ENCODE assay signal across 12 cellular contexts in the genomic region with DNA sequence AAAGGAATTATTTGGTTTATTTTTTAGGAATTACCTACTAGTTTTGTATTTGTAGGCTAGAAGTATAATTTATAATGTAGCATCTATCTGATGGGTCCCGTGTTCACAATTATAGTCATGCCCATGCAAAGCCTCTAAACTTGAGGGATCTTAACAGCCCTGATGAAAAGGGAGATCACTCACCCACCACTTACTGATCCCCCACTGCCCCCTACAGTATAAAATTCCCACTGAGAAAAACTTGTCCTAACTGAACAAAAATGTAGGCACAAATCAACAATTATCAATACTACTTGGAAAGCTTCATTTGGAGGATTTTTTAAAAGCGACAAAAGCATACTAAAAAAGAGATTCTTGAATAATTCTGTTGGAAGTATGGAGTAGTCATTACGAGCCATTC. TPM values are rescaled to one million over a fixed set of nuclear protein-coding genes. Genes with fewer than 3 reads are reported as not detected.
DNase-seq lines count a peak whose midpoint lies in the region; ATAC-seq and TF ChIP-seq lines count a peak whose summit lies in the region.
"Had no signal": no experiment of that assay in that cellular context is flagged by ENCODE, and none has a peak within 500 bp of the region (broad histone marks: within the 10 kb centered on the region; RNA-seq: fewer than 3 reads in every experiment).

No MANE protein-coding gene starts in this region.

- no peaks in the 10 kb centered on the region for H3K9me3 ChIP-seq in neural progenitor cell (ENCODE audit: low read depth)

- TF ChIP-seq CTCF in choroid plexus epithelial cell (conservative IDR thresholded peaks at IDR 0.05; ENCODE audit: low read depth, low read length) (peak; percentile 39), neural progenitor cell (IDR thresholded peaks at IDR 0.05) (peak; percentile 67), glutamatergic neuron (IDR thresholded peaks at IDR 0.05; ENCODE audit: partially characterized antibody, unreplicated experiment) (no peak)

- no peaks in the 10 kb centered on the region for H3F3A ChIP-seq in neural progenitor cell (ENCODE audit: low read depth)

- H3K27ac ChIP-seq in neural progenitor cell = no peak overlapping the region

- H2AFZ ChIP-seq in neural progenitor cell (replicated peaks) = no peak overlapping the region

- DNase-seq in NCI-H748 (lab: John Stamatoyannopoulos, UW; ENCODE audit: unreplicated experiment) (peak; percentile 29), NCI-H748 treated with DMSO at 0.1 percent for 48 hours (lab: John Stamatoyannopoulos, UW) (no peak), NAMALWA (ENCODE audit: low spot score) (peak; percentile 18), choroid plexus epithelial cell (ENCODE audit: low read depth) (peak; percentile 30), neural progenitor cell (ENCODE audit: low spot score) (peak; percentile 45), glutamatergic neuron (no peak), Ammon's horn (ENCODE audit: low spot score) (no peak)
- DNase-seq: kidney glomerular epithelial cell, occipital lobe had no signal

- H3K9me3 Mint-ChIP-seq in neural progenitor cell (no peaks in the 10 kb centered on the region), glutamatergic neuron (ENCODE audit: unreplicated experiment) (no peaks in the 10 kb centered on the region)

- H3K27ac Mint-ChIP-seq in neural progenitor cell (no peak overlapping the region), glutamatergic neuron (ENCODE audit: unreplicated experiment) (no peak overlapping the region)

- no peak overlapping the region for H3K4me2 ChIP-seq in neural progenitor cell

- no peaks in the 10 kb centered on the region for H3K36me3 Mint-ChIP-seq in neural progenitor cell
- H3K36me3 Mint-ChIP-seq in glutamatergic neuron (ENCODE audit: unreplicated experiment) = no peaks in the 10 kb centered on the region

- no peaks in the 10 kb centered on the region for H4K20me1 ChIP-seq in neural progenitor cell (ENCODE audit: low read depth)

- H3K4me1 ChIP-seq in neural progenitor cell = no peaks in the 10 kb centered on the region

- no peaks in the 10 kb centered on the region for H3K27me3 Mint-ChIP-seq in neural progenitor cell (ENCODE audit: insufficient read depth, low read depth)
- H3K27me3 Mint-ChIP-seq in glutamatergic neuron (ENCODE audit: unreplicated experiment) = no peaks in the 10 kb centered on the region

- H3K79me2 ChIP-seq in neural progenitor cell (ENCODE audit: low read depth) = no peaks in the 10 kb centered on the region

- ATAC-seq in GM18520 (IDR thresholded peaks at IDR 0.05; ENCODE audit: unreplicated experiment) = no peak

- no peak overlapping the region for H3K9ac ChIP-seq in neural progenitor cell

- H3K4me3 Mint-ChIP-seq in neural progenitor cell (no peak overlapping the region), glutamatergic neuron (ENCODE audit: unreplicated experiment) (no peak overlapping the region)

- H3K27me3 ChIP-seq in neural progenitor cell = no peaks in the 10 kb centered on the region

- H3K36me3 ChIP-seq in neural progenitor cell = no peaks in the 10 kb centered on the region

- H3K4me3 ChIP-seq in choroid plexus epithelial cell (ENCODE audit: low read depth, low read length) (no peak overlapping the region), neural progenitor cell (no peak overlapping the region)

- H3K4me1 Mint-ChIP-seq in neural progenitor cell (no peaks in the 10 kb centered on the region), glutamatergic neuron (ENCODE audit: low read depth, unreplicated experiment) (no peaks in the 10 kb centered on the region)

RNA-seq across cellular contexts. Expression of a gene that starts 21.0 kb away (rescaled TPM):
- 0.06 and 0.19 TPM in 2 replicates for total RNA-seq in neural progenitor cell (ENCODE audit: low replicate concordance)
- not detected for total RNA-seq in glutamatergic neuron (ENCODE audit: unreplicated experiment)
- total RNA-seq: endothelial cell of umbilical vein, subcutaneous adipose tissue had no signal

Comparison
In these comparisons a context has a peak if more than half of its experiments do, and no peak if none do; other contexts are left out.
1. DNase-seq: peak in NCI-H748 (single experiment), NAMALWA (single experiment), choroid plexus epithelial cell (single experiment) and neural progenitor cell (single experiment); none in NCI-H748 treated with DMSO at 0.1 percent for 48 hours (single experiment), glutamatergic neuron (single experiment) and Ammon's horn (single experiment).